9 cellular contexts compared by ENCODE assay signal in the genomic region with DNA sequence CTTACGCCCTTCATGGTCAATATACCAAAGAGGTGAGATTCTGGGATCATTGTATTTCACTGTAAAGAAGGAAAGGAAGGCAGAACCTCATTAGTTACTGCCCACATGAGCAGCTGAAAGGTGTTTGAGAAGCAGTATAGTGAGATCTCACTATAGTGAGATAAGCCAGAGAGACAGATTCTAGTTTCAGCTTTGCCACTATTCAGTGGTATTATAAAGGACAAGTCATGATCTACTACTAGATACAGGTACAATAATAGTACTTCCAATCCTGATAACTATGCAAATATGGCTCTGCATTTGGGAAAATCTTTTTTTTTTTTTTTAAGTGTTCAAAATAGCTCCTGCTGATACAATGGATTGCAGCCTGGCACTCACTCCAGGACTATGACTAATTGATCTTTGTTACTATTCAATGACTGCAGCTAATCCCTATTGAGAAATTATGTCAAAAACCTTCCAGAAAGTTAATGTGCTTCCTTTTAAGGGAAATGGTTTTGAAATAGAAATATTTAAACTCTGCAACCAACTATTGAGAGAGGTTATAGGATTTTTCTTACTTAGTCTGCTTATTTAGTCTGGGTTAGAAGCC.
DNase-seq lines count a peak whose midpoint lies in the region; ATAC-seq and TF ChIP-seq lines count a peak whose summit lies in the region.
"Had no signal": no experiment of that assay in that cellular context is flagged by ENCODE, and none has a peak within 500 bp of the region (broad histone marks: within the 10 kb centered on the region; RNA-seq: fewer than 3 reads in every experiment).

No MANE protein-coding gene starts in this region.

- DNase-seq in GM06990 (ENCODE audit: extremely low read depth, insufficient read length): no peak
- peak; percentile 23 for DNase-seq in NB4 (ENCODE audit: low read depth)
- DNase-seq in iris pigment epithelial cell (ENCODE audit: low read depth): peak; percentile 80
- no peak for DNase-seq in stimulated activated CD4-positive, alpha-beta T cell treated with anti-CD3 and anti-CD28 coated beads, Interleukin-4, amount 100 ng/mL, for 4 hours
- no peak for DNase-seq in cerebellar nuclear complex (lab: John Stamatoyannopoulos, UW)
- DNase-seq in activated gamma-delta T cell treated with Interleukin-2 at 50 U/mL for 16 hours: no peak
- DNase-seq in NCI-H2196 (lab: John Stamatoyannopoulos, UW; ENCODE audit: unreplicated experiment): no peak
- DNase-seq: thyroid gland had no signal

- no peaks in the 10 kb centered on the region for H3K27me3 ChIP-seq in GM06990 (replicated peaks; ENCODE audit: control insufficient read depth, insufficient read depth, low read length)
- H3K27me3 ChIP-seq: thyroid gland had no signal

- peak; percentile 43 for ATAC-seq in HG02571 (IDR thresholded peaks at IDR 0.05; ENCODE audit: unreplicated experiment)

- H3K4me3 ChIP-seq in GM06990 (replicated peaks; ENCODE audit: low read depth, low read length) (peak overlapping the region; percentile 52), NB4 (ENCODE audit: low read depth, low read length) (peak overlapping the region; percentile 23)
- H3K4me3 ChIP-seq: thyroid gland had no signal

- TF ChIP-seq POLR2A in NB4 (IDR thresholded peaks at IDR 0.05; ENCODE audit: extremely low read depth, insufficient read length): no peak

- no peak for TF ChIP-seq CTCF in GM06990 (IDR thresholded peaks at IDR 0.05; ENCODE audit: insufficient read depth, low read length, poor library complexity, severe bottlenecking)
- TF ChIP-seq CTCF in NB4 (IDR thresholded peaks at IDR 0.05; ENCODE audit: low read depth, low read length): no peak

- no peaks in the 10 kb centered on the region for H3K36me3 ChIP-seq in GM06990 (ENCODE audit: control insufficient read depth, insufficient read depth, low read length)

Comparison
In these comparisons a context has a peak if more than half of its experiments do, and no peak if none do; other contexts are left out.
1. DNase-seq: peak in NB4 (single experiment) and iris pigment epithelial cell (single experiment); none in GM06990 (single experiment), stimulated activated CD4-positive, alpha-beta T cell treated with anti-CD3 and anti-CD28 coated beads, Interleukin-4, amount 100 ng/mL, for 4 hours (0 of 2), cerebellar nuclear complex (0 of 2), activated gamma-delta T cell treated with Interleukin-2 at 50 U/mL for 16 hours (single experiment) and NCI-H2196 (single experiment).